ENCODE assay signal across 25 cellular contexts in the genomic region with DNA sequence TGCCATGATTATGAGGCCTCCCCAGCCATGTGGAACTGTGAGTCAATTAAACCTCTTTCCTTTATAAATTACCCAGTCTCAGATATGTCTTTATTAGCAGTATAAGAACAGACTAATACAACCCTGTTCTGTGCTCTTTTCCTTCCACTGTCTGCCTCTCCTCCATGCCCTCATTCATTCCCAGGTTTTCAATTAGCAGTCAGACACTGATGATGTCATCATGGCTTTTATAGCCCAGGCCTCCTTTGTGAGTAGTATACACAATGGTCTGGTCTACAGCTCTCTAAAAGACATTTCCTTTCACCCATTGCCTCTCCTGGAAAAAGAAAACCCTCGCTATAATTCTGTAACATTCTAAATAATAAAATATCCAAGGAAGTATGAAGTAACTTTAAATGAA. TPM values are rescaled to one million over a fixed set of nuclear protein-coding genes. Genes with fewer than 3 reads are reported as not detected.
"Had no signal": no experiment of that assay in that cellular context is flagged by ENCODE, and none has a peak within 500 bp of the region (broad histone marks: within the 10 kb centered on the region; RNA-seq: fewer than 3 reads in every experiment).

No MANE protein-coding gene starts in this region.

- H3K4me1 ChIP-seq: gastrocnemius medialis, heart left ventricle, left lung, psoas muscle, spleen, testis, tibial artery had no signal

- DNase-seq: effector CD8-positive, alpha-beta T cell; endodermal cell; foreskin fibroblast; gastrocnemius medialis; heart left ventricle; left cardiac atrium; left lung; mesenchymal stem cell; midbrain; naive thymus-derived CD4-positive, alpha-beta T cell; occipital lobe; ovary; posterior cingulate gyrus; psoas muscle; right cardiac atrium; spleen; stimulated activated CD4-positive, alpha-beta T cell treated with anti-CD3 and anti-CD28 coated beads, Interleukin-4, amount 100 ng/mL, for 4 hours; stimulated activated naive CD8-positive, alpha-beta T cell treated with anti-CD3 and anti-CD28 coated beads, Interleukin-15, Interleukin-2, amounts not matched to agents 100 U/mL and 50 U/mL, for 24 hours; substantia nigra; testis; tibial artery had no signal

- H3K36me3 ChIP-seq: gastrocnemius medialis, heart left ventricle, left lung, ovary, spleen, tibial artery had no signal

- H3K4me3 ChIP-seq: gastrocnemius medialis, heart left ventricle, hepatocyte, left lung, ovary, psoas muscle, skin epidermis, spleen, testis, tibial artery had no signal

- H3K27ac ChIP-seq: epithelial cell of prostate, gastrocnemius medialis, heart left ventricle, hepatocyte, left lung, ovary, psoas muscle, skin epidermis, spleen, testis, tibial artery had no signal

- H3K27me3 ChIP-seq: gastrocnemius medialis, heart left ventricle, hepatocyte, left lung, ovary, spleen, testis, tibial artery had no signal

- H3K9me3 ChIP-seq: gastrocnemius medialis, heart left ventricle, left lung, ovary, psoas muscle, spleen, testis, tibial artery had no signal

RNA-seq across cellular contexts. Expression of a gene that starts 25.5 kb away (rescaled TPM):
- total RNA-seq: kidney epithelial cell; naive thymus-derived CD4-positive, alpha-beta T cell had no signal
